Comparison of ENCODE assay signal across 1 cellular context in genomic region chr19:10928563-10929401, GRCh38.
TF ChIP-seq lines count a peak whose summit lies in the region.

TSS of gene TIMM29 (plus strand) at chr19:10928811. CDS start at chr19:10928823, 12 bp downstream.
TSS of gene YIPF2 (minus strand) at chr19:10928639. CDS start at chr19:10928410, 229 bp downstream.

TF ChIP-seq in K562, 482 proteins besides CTCF, POLR2A, EP300 and RAD21 (continued from another document and continues in another):
- TF ChIP-seq ZBTB40 (IDR thresholded peaks at IDR 0.05) (peak; percentile 100), ZBTB40 (CRISPR knock-in tag; IDR thresholded peaks at IDR 0.05) (no peak), ARID1B (IDR thresholded peaks at IDR 0.05) (no peak), ARID4B (CRISPR knock-in tag; IDR thresholded peaks at IDR 0.05) (peak; percentile 69), NR2C1 (IDR thresholded peaks at IDR 0.05) (peak; percentile 61; the same call in 1 of the 2 replicates), NR2C1 (tag; IDR thresholded peaks at IDR 0.05) (peak; percentile 73), SMAD2 (IDR thresholded peaks at IDR 0.05; ENCODE audit: low read depth, low read length) (no peak), CBX1 (IDR thresholded peaks at IDR 0.05; ENCODE audit: low read depth) (peak; percentile 44; the same call in 1 of the 2 replicates), FOXO4 (CRISPR knock-in tag; IDR thresholded peaks at IDR 0.05) (no peak), MTA1 (IDR thresholded peaks at IDR 0.05; ENCODE audit: borderline replicate concordance) (peak; percentile 96), RB1 (IDR thresholded peaks at IDR 0.05; ENCODE audit: low read depth) (peak; percentile 13), PHF20 (IDR thresholded peaks at IDR 0.05; ENCODE audit: partially characterized antibody) (peak; percentile 95), PCBP1 (IDR thresholded peaks at IDR 0.05; ENCODE audit: low read depth, low read length, poor library complexity, severe bottlenecking) (peak; percentile 47), CREM (IDR thresholded peaks at IDR 0.05; ENCODE audit: low read depth) (peak; percentile 96), ZNF584 (CRISPR knock-in tag; IDR thresholded peaks at IDR 0.05; ENCODE audit: low read depth) (no peak), HSF4 (CRISPR knock-in tag; IDR thresholded peaks at IDR 0.05; ENCODE audit: borderline replicate concordance) (no peak), TAF1 (IDR thresholded peaks at IDR 0.05; ENCODE audit: control insufficient read depth, extremely low read depth, insufficient read depth, low read length, severe bottlenecking) (peak; percentile 92), GABPA (tag; conservative IDR thresholded peaks at IDR 0.05; ENCODE audit: low read depth) (peak; percentile 100), SIRT6 (IDR thresholded peaks at IDR 0.05; ENCODE audit: low read depth, low read length) (no peak), ZNF197 (CRISPR knock-in tag; IDR thresholded peaks at IDR 0.05; ENCODE audit: low read depth) (no peak), ZNF586 (CRISPR knock-in tag; conservative IDR thresholded peaks at IDR 0.05) (no peak), LCOR (CRISPR knock-in tag; IDR thresholded peaks at IDR 0.05) (0 out of 2 replicates have a peak, but pooled peaks have one; percentile 35), ZNF639 (CRISPR knock-in tag; conservative IDR thresholded peaks at IDR 0.05 in 1 of 2, IDR thresholded peaks at IDR 0.05 in 1 of 2) (peak in 1 of 2 experiments; percentile 96; a peak in 2 of 4 replicates), PTBP1 (IDR thresholded peaks at IDR 0.05; ENCODE audit: low read depth, low read length) (no peak), NCOA6 (IDR thresholded peaks at IDR 0.05) (no peak), KDM2B (CRISPR knock-in tag; IDR thresholded peaks at IDR 0.05) (no peak), ZBTB11 (CRISPR knock-in tag; IDR thresholded peaks at IDR 0.05) (peak; percentile 97 to 100 (median 99)), TAF9B (IDR thresholded peaks at IDR 0.05; ENCODE audit: partially characterized antibody) (no peak), KLF13 (tag; IDR thresholded peaks at IDR 0.05; ENCODE audit: borderline replicate concordance, low read depth) (peak; percentile 61; the same call in 1 of the 2 replicates), SMARCE1 (IDR thresholded peaks at IDR 0.05) (no peak), LEF1 (IDR thresholded peaks at IDR 0.05) (0 out of 2 replicates have a peak, but pooled peaks have one; percentile 21), TCF7 (IDR thresholded peaks at IDR 0.05; ENCODE audit: borderline replicate concordance) (peak; percentile 55; the same call in 1 of the 2 replicates), C11orf30 (IDR thresholded peaks at IDR 0.05; ENCODE audit: low read depth) (peak; percentile 99), SAP30 (IDR thresholded peaks at IDR 0.05; ENCODE audit: borderline replicate concordance, insufficient read depth, low read depth, low read length, poor library complexity, severe bottlenecking) (peak; percentile 57), FOSL1 (tag; conservative IDR thresholded peaks at IDR 0.05) (no peak), NFYB (IDR thresholded peaks at IDR 0.05; ENCODE audit: extremely low read depth, insufficient read length) (no peak), GTF2E2 (tag; IDR thresholded peaks at IDR 0.05) (no peak), ZNF561 (CRISPR knock-in tag; conservative IDR thresholded peaks at IDR 0.05) (no peak), SIX5 (IDR thresholded peaks at IDR 0.05; ENCODE audit: borderline replicate concordance in 1 of 2, insufficient read depth in 1 of 2, low read depth in 1 of 2, low read length in 2 of 2) (peak; percentile 75), HMG20B (CRISPR knock-in tag; IDR thresholded peaks at IDR 0.05) (no peak), SMARCA4 (IDR thresholded peaks at IDR 0.05) (no peak), ILF3 (IDR thresholded peaks at IDR 0.05; ENCODE audit: borderline replicate concordance) (no peak), TBP (optimal IDR thresholded peaks at IDR 0.05; ENCODE audit: low read depth, low read length) (peak; percentile 74), CREB1 (IDR thresholded peaks at IDR 0.05) (peak; percentile 91), CREB1 (CRISPR knock-in tag; IDR thresholded peaks at IDR 0.05) (peak; percentile 84)
- TF ChIP-seq, protein P1, sequence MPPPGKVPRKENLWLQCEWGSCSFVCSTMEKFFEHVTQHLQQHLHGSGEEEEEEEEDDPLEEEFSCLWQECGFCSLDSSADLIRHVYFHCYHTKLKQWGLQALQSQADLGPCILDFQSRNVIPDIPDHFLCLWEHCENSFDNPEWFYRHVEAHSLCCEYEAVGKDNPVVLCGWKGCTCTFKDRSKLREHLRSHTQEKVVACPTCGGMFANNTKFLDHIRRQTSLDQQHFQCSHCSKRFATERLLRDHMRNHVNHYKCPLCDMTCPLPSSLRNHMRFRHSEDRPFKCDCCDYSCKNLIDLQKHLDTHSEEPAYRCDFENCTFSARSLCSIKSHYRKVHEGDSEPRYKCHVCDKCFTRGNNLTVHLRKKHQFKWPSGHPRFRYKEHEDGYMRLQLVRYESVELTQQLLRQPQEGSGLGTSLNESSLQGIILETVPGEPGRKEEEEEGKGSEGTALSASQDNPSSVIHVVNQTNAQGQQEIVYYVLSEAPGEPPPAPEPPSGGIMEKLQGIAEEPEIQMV (tag; conservative IDR thresholded peaks at IDR 0.05; ENCODE audit: low read depth) = no peak
